Comparison of ENCODE assay signal across 8 cellular contexts in genomic region chr12:117850048-117850447, GRCh38.
DNase-seq lines count a peak whose midpoint lies in the region; ATAC-seq and TF ChIP-seq lines count a peak whose summit lies in the region.

No MANE protein-coding gene starts in this region.

- peak; percentile 92 for TF ChIP-seq CTCF in SU-DHL-6 (IDR thresholded peaks at IDR 0.05; ENCODE audit: insufficient read depth, low read length, poor library complexity, severe bottlenecking)
- peak; percentile 95 for TF ChIP-seq CTCF in glutamatergic neuron (IDR thresholded peaks at IDR 0.05; ENCODE audit: partially characterized antibody, unreplicated experiment)

- H3K9me2 ChIP-seq in SU-DHL-6 (replicated peaks; ENCODE audit: insufficient read depth, low read length) = no peaks in the 10 kb centered on the region

- no peaks in the 10 kb centered on the region for H3K36me3 Mint-ChIP-seq in activated CD4-positive, alpha-beta T cell treated with anti-CD3 and anti-CD28 coated beads, Interleukin-2, amount 10 ng/mL, durations not matched to agents 24 days and 14 days (ENCODE audit: low read depth)
- no peaks in the 10 kb centered on the region for H3K36me3 Mint-ChIP-seq in glutamatergic neuron (ENCODE audit: unreplicated experiment)
- no peaks in the 10 kb centered on the region for H3K36me3 Mint-ChIP-seq in stimulated activated effector memory CD8-positive, alpha-beta T cell treated with anti-CD3 and anti-CD28 coated beads, Interleukin-12 subunit alpha, Interleukin-12 subunit beta, amount 100 ng/mL, for 72 hours

- H2AFZ ChIP-seq in SU-DHL-6 (ENCODE audit: low read depth, low read length, severe bottlenecking) = no peak overlapping the region

- peak; percentile 34 for ATAC-seq in stimulated activated effector memory CD8-positive, alpha-beta T cell treated with anti-CD3 and anti-CD28 coated beads, Interleukin-12 subunit alpha, Interleukin-12 subunit beta, amount 100 ng/mL, for 72 hours

- H3K27me3 Mint-ChIP-seq in activated CD4-positive, alpha-beta T cell treated with anti-CD3 and anti-CD28 coated beads, Interleukin-2, amount 10 ng/mL, durations not matched to agents 24 days and 14 days = no peaks in the 10 kb centered on the region
- peaks cover 5% of the 10 kb centered on the region for H3K27me3 Mint-ChIP-seq in glutamatergic neuron (ENCODE audit: unreplicated experiment)

- no peaks in the 10 kb centered on the region for H3K36me3 ChIP-seq in SU-DHL-6 (ENCODE audit: low read length)

- DNase-seq in activated CD4-positive, alpha-beta T cell treated with anti-CD3 and anti-CD28 coated beads, Interleukin-2, amount 10 ng/mL, durations not matched to agents 24 days and 14 days = peak; percentile 58
- DNase-seq in activated CD4-positive, alpha-beta T cell treated with anti-CD3 and anti-CD28 coated beads, Interleukin-2, amount 50 U/mL, for 4 hours = no peak
- DNase-seq in HuH-7.5 (ENCODE audit: low spot score) (peak; percentile 57), glutamatergic neuron (peak; percentile 41), dedifferentiated amniotic fluid mesenchymal stem cell (ENCODE audit: extremely low spot score) (no peak), foreskin melanocyte (no peak)
- no peak for DNase-seq in stimulated activated effector memory CD8-positive, alpha-beta T cell treated with anti-CD3 and anti-CD28 coated beads, Interleukin-12 subunit alpha, Interleukin-12 subunit beta, amount 100 ng/mL, for 72 hours (ENCODE audit: low spot score in 2 of 2)

- no peaks in the 10 kb centered on the region for H3F3A ChIP-seq in SU-DHL-6 (ENCODE audit: insufficient read depth)

- no peak overlapping the region for H3K4me3 ChIP-seq in SU-DHL-6 (ENCODE audit: insufficient read depth, low read length, poor library complexity, severe bottlenecking)

- no peaks in the 10 kb centered on the region for H3K9me3 ChIP-seq in SU-DHL-6 (ENCODE audit: insufficient read depth, low read length)

- H4K20me1 ChIP-seq in SU-DHL-6 (ENCODE audit: low read depth, low read length) = no peaks in the 10 kb centered on the region

- no peak overlapping the region for H3K9ac ChIP-seq in SU-DHL-6 (ENCODE audit: low read length)

- no peak overlapping the region for H3K4me3 Mint-ChIP-seq in activated CD4-positive, alpha-beta T cell treated with anti-CD3 and anti-CD28 coated beads, Interleukin-2, amount 10 ng/mL, durations not matched to agents 24 days and 14 days
- H3K4me3 Mint-ChIP-seq in glutamatergic neuron (ENCODE audit: unreplicated experiment) = no peak overlapping the region
- no peak overlapping the region for H3K4me3 Mint-ChIP-seq in stimulated activated effector memory CD8-positive, alpha-beta T cell treated with anti-CD3 and anti-CD28 coated beads, Interleukin-12 subunit alpha, Interleukin-12 subunit beta, amount 100 ng/mL, for 72 hours

- 0 out of 2 replicates have a peak, but pooled peaks cover 3% of the 10 kb centered on the region for H3K27me3 ChIP-seq in SU-DHL-6 (ENCODE audit: low read length)

- no peak overlapping the region for H3K4me2 ChIP-seq in SU-DHL-6 (ENCODE audit: low read depth, low read length, poor library complexity, severe bottlenecking)

- intact Hi-C loops in activated CD4-positive, alpha-beta T cell treated with anti-CD3 and anti-CD28 coated beads, Interleukin-2, amount 10 ng/mL, durations not matched to agents 24 days and 14 days (cut with micrococcal nuclease) = no loop called here

- H3K27ac ChIP-seq in SU-DHL-6 (ENCODE audit: low read depth, low read length) = no peak overlapping the region

- H3K27ac Mint-ChIP-seq in activated CD4-positive, alpha-beta T cell treated with anti-CD3 and anti-CD28 coated beads, Interleukin-2, amount 10 ng/mL, durations not matched to agents 24 days and 14 days = no peak overlapping the region
- no peak overlapping the region for H3K27ac Mint-ChIP-seq in glutamatergic neuron (ENCODE audit: unreplicated experiment)
- no peak overlapping the region for H3K27ac Mint-ChIP-seq in stimulated activated effector memory CD8-positive, alpha-beta T cell treated with anti-CD3 and anti-CD28 coated beads, Interleukin-12 subunit alpha, Interleukin-12 subunit beta, amount 100 ng/mL, for 72 hours

- no peaks in the 10 kb centered on the region for H3K9me3 Mint-ChIP-seq in activated CD4-positive, alpha-beta T cell treated with anti-CD3 and anti-CD28 coated beads, Interleukin-2, amount 10 ng/mL, durations not matched to agents 24 days and 14 days
- H3K9me3 Mint-ChIP-seq in glutamatergic neuron (ENCODE audit: unreplicated experiment) = no peaks in the 10 kb centered on the region
- no peaks in the 10 kb centered on the region for H3K9me3 Mint-ChIP-seq in stimulated activated effector memory CD8-positive, alpha-beta T cell treated with anti-CD3 and anti-CD28 coated beads, Interleukin-12 subunit alpha, Interleukin-12 subunit beta, amount 100 ng/mL, for 72 hours

- no peaks in the 10 kb centered on the region for H3K79me2 ChIP-seq in SU-DHL-6 (ENCODE audit: insufficient read depth, low read length)

- H3K4me1 Mint-ChIP-seq in activated CD4-positive, alpha-beta T cell treated with anti-CD3 and anti-CD28 coated beads, Interleukin-2, amount 10 ng/mL, durations not matched to agents 24 days and 14 days = no peaks in the 10 kb centered on the region
- peaks cover 4% of the 10 kb centered on the region for H3K4me1 Mint-ChIP-seq in glutamatergic neuron (ENCODE audit: low read depth, unreplicated experiment)
- peaks cover 5% of the 10 kb centered on the region for H3K4me1 Mint-ChIP-seq in stimulated activated effector memory CD8-positive, alpha-beta T cell treated with anti-CD3 and anti-CD28 coated beads, Interleukin-12 subunit alpha, Interleukin-12 subunit beta, amount 100 ng/mL, for 72 hours

Comparison
In these comparisons a context has a peak if more than half of its experiments do, and no peak if none do; other contexts are left out.
1. DNase-seq: peak in activated CD4-positive, alpha-beta T cell treated with anti-CD3 and anti-CD28 coated beads, Interleukin-2, amount 10 ng/mL, durations not matched to agents 24 days and 14 days (single experiment), HuH-7.5 (single experiment) and glutamatergic neuron (single experiment); none in activated CD4-positive, alpha-beta T cell treated with anti-CD3 and anti-CD28 coated beads, Interleukin-2, amount 50 U/mL, for 4 hours (0 of 2), stimulated activated effector memory CD8-positive, alpha-beta T cell treated with anti-CD3 and anti-CD28 coated beads, Interleukin-12 subunit alpha, Interleukin-12 subunit beta, amount 100 ng/mL, for 72 hours (0 of 2), dedifferentiated amniotic fluid mesenchymal stem cell (single experiment) and foreskin melanocyte (single experiment).